ENCODE assay signal across 26 cellular contexts in genomic region chr9:105678163-105678562, GRCh38. TPM values are rescaled to one million over a fixed set of nuclear protein-coding genes. Genes with fewer than 3 reads are reported as not detected.
"Had no signal": no experiment of that assay in that cellular context is flagged by ENCODE, and none has a peak within 500 bp of the region (broad histone marks: within the 10 kb centered on the region; RNA-seq: fewer than 3 reads in every experiment).

No MANE protein-coding gene starts in this region.

- FAIRE-seq: astrocyte, endometrium, keratinocyte had no signal

- H3K36me3 ChIP-seq: breast epithelium, prostate gland, stomach, vagina had no signal

- H3K4me1 ChIP-seq: breast epithelium, prostate gland, stomach, vagina had no signal

- H3K27ac ChIP-seq: breast epithelium, coronary artery, prostate gland, skin epidermis, stomach, vagina had no signal

- H3K4me3 Mint-ChIP-seq: activated naive CD4-positive, alpha-beta T cell treated with anti-CD3 and anti-CD28 coated beads, Interleukin-2, amount 50 U/mL, for 24 hours; activated T-cell treated with anti-CD3 and anti-CD28 coated beads, Interleukin-2, amount 50 U/mL, for 72 hours; naive B cell had no signal

- H3K27me3 Mint-ChIP-seq: activated naive CD4-positive, alpha-beta T cell treated with anti-CD3 and anti-CD28 coated beads, Interleukin-2, amount 50 U/mL, for 24 hours had no signal

- H3K27me3 ChIP-seq: breast epithelium, stomach, vagina had no signal

- H3K9me3 ChIP-seq: breast epithelium, prostate gland, stomach, vagina had no signal

- H3K4me1 Mint-ChIP-seq: activated naive CD4-positive, alpha-beta T cell treated with anti-CD3 and anti-CD28 coated beads, Interleukin-2, amount 50 U/mL, for 24 hours had no signal

- H3K4me3 ChIP-seq: breast epithelium, coronary artery, prostate gland, skin epidermis, stomach, vagina had no signal

- H3K27ac Mint-ChIP-seq: activated naive CD4-positive, alpha-beta T cell treated with anti-CD3 and anti-CD28 coated beads, Interleukin-2, amount 50 U/mL, for 24 hours; activated T-cell treated with anti-CD3 and anti-CD28 coated beads, Interleukin-2, amount 50 U/mL, for 72 hours; naive B cell had no signal

- H3K36me3 Mint-ChIP-seq: activated naive CD4-positive, alpha-beta T cell treated with anti-CD3 and anti-CD28 coated beads, Interleukin-2, amount 50 U/mL, for 24 hours had no signal

- ATAC-seq: activated T-cell treated with anti-CD3 and anti-CD28 coated beads, Interleukin-2, amount 50 U/mL, for 72 hours; left ventricle myocardium superior; right cardiac atrium had no signal

- H3K9me3 Mint-ChIP-seq: activated naive CD4-positive, alpha-beta T cell treated with anti-CD3 and anti-CD28 coated beads, Interleukin-2, amount 50 U/mL, for 24 hours; activated T-cell treated with anti-CD3 and anti-CD28 coated beads, Interleukin-2, amount 50 U/mL, for 72 hours had no signal

- DNase-seq: activated CD4-positive, CD25-positive, alpha-beta regulatory T cell treated with anti-CD3 and anti-CD28 coated beads, Interleukin-2, amount 50 U/mL, for 72 hours; activated CD8-positive, alpha-beta memory T cell treated with anti-CD3 and anti-CD28 coated beads for 24 hours; activated CD8-positive, alpha-beta memory T cell treated with anti-CD3 and anti-CD28 coated beads, Interleukin-2, amount 50 U/mL, for 48 hours; activated effector memory CD4-positive, alpha-beta T cell treated with anti-CD3 and anti-CD28 coated beads, Interleukin-2, amount 50 U/mL, for 16 hours; activated T-cell treated with anti-CD3 and anti-CD28 coated beads, Interleukin-2, amount 50 U/mL, for 72 hours; erythroblast; foreskin melanocyte; head of caudate nucleus; left ventricle myocardium superior; naive B cell; right cardiac atrium; stimulated activated CD4-positive, alpha-beta T cell treated with anti-CD3 and anti-CD28 coated beads, Interleukin-15, amount 100 ng/mL, for 24 hours; stimulated activated CD4-positive, alpha-beta T cell treated with anti-CD3 and anti-CD28 coated beads, Interleukin-4, amount 100 ng/mL, for 1 hour; stomach had no signal

RNA-seq across cellular contexts. Expression of gene TAL2, which starts 15.9 kb away (rescaled TPM):
- total RNA-seq: activated T-cell treated with anti-CD3 and anti-CD28 coated beads, Interleukin-2, amount 50 U/mL, for 72 hours; astrocyte; breast epithelium; left ventricle myocardium superior; mononuclear cell; osteocyte; prostate gland; right cardiac atrium; vagina had no signal
- polyA plus RNA-seq: adipose tissue, keratinocyte, stomach had no signal
